In genomic region chr13:50915562-50915961, GRCh38 we compare ENCODE assay signal across 9 cellular contexts. TPM values are rescaled to one million over a fixed set of nuclear protein-coding genes. Genes with fewer than 3 reads are reported as not detected.
DNase-seq lines count a peak whose midpoint lies in the region; TF ChIP-seq lines count a peak whose summit lies in the region.
"Had no signal": no experiment of that assay in that cellular context is flagged by ENCODE, and none has a peak within 500 bp of the region (broad histone marks: within the 10 kb centered on the region; RNA-seq: fewer than 3 reads in every experiment).

No MANE protein-coding gene starts in this region.

- 50 to 72% (median 57%) methylated on average over 5 of the region's 5 CpGs for WGBS in spleen, 5 donors

- H3K36me3 ChIP-seq in Loucy (ENCODE audit: insufficient read depth, low read length), result 0 out of 2 replicates have a peak, but pooled peaks cover under 1% of the 10 kb centered on the region
- H3K36me3 ChIP-seq in spleen, result no peaks in the 10 kb centered on the region

- H3K79me2 ChIP-seq in Loucy (ENCODE audit: insufficient read depth, low read length), result peaks cover 98% of the 10 kb centered on the region

- H3K4me2 ChIP-seq in Loucy (ENCODE audit: low read depth, low read length, poor library complexity, severe bottlenecking), result peak overlapping the region; percentile 89

- peaks cover 70% of the 10 kb centered on the region for H4K20me1 ChIP-seq in Loucy (ENCODE audit: insufficient read depth, low read length, poor library complexity, severe bottlenecking)

- no peaks in the 10 kb centered on the region for H3K9me3 ChIP-seq in Loucy (ENCODE audit: insufficient read depth, low read depth, low read length)
- no peaks in the 10 kb centered on the region for H3K9me3 ChIP-seq in spleen

- peak; percentile 58 for TF ChIP-seq CTCF in Loucy (conservative IDR thresholded peaks at IDR 0.05; ENCODE audit: low read length)
- TF ChIP-seq CTCF in spleen (IDR thresholded peaks at IDR 0.05 in 8 of 11, conservative IDR thresholded peaks at IDR 0.05 in 3 of 11), result peak in 1 of 11 experiments; percentile 17
- TF ChIP-seq CTCF in RWPE1 (conservative IDR thresholded peaks at IDR 0.05; ENCODE audit: low read depth), result no peak

- peaks cover 45% of the 10 kb centered on the region for H3K36me3 Mint-ChIP-seq in activated T-helper 2 cell treated with anti-CD3 and anti-CD28 coated beads, Interferon-gamma antibody, Interleukin-2, Interleukin-4, amounts not matched to agents 10 μg/mL and 5 μg/mL and 100 μg/mL, durations not matched to agents 14 hours and 24 hours and 36 hours (ENCODE audit: low read depth)

- no peak for TF ChIP-seq POLR2A in spleen (IDR thresholded peaks at IDR 0.05)

- no peak overlapping the region for H2AFZ ChIP-seq in Loucy (ENCODE audit: low read length)

- peak; percentile 55 for DNase-seq in activated CD4-positive, alpha-beta T cell treated with anti-CD3 and anti-CD28 coated beads for 48 hours
- no peak for DNase-seq in activated CD4-positive, alpha-beta T cell treated with anti-CD3 and anti-CD28 coated beads for 1 hour
- DNase-seq in activated T-helper 2 cell treated with anti-CD3 and anti-CD28 coated beads, Interferon-gamma antibody, Interleukin-2, Interleukin-4, amounts not matched to agents 10 μg/mL and 5 μg/mL and 100 μg/mL, durations not matched to agents 14 hours and 24 hours and 36 hours (ENCODE audit: low spot score), result no peak
- no peak for DNase-seq in spleen
- no peak for DNase-seq in RWPE1 (ENCODE audit: low spot score)
- no peak for DNase-seq in NCI-H2107 treated with DMSO at 0.1 percent for 48 hours (lab: John Stamatoyannopoulos, UW; ENCODE audit: unreplicated experiment)
- no peak for DNase-seq in GOT3 (lab: John Stamatoyannopoulos, UW)
- DNase-seq: T1000 had no signal

- CTCF ChIA-PET in RWPE1 (lab: Yijun Ruan, JAX), result interaction anchor here (0.5 to 0.7 kb wide), 3 partner anchors 118 to 840 kb away, joined by 3 to 5 read pairs (median 3); no protein-coding TSS in a partner anchor

- no peaks in the 10 kb centered on the region; the same call in 1 of the 2 replicates for H3F3A ChIP-seq in Loucy (ENCODE audit: low read depth)

- intact Hi-C loops in activated T-helper 2 cell treated with anti-CD3 and anti-CD28 coated beads, Interferon-gamma antibody, Interleukin-2, Interleukin-4, amounts not matched to agents 10 μg/mL and 5 μg/mL and 100 μg/mL, durations not matched to agents 14 hours and 24 hours and 36 hours (cut with micrococcal nuclease), result loop anchor here (2.0 to 10.0 kb wide), 4 partner anchors 201 to 1121 kb away; partner anchors contain the start of gene KPNA3
- intact Hi-C loops in spleen (cut with DNase I; ENCODE audit: low total_unique reads), result no loop called here

- no peaks in the 10 kb centered on the region for H3K9me2 ChIP-seq in Loucy (replicated peaks; ENCODE audit: low read depth, low read length)

- H3K4me3 ChIP-seq in Loucy (ENCODE audit: low read length, poor library complexity, severe bottlenecking) (peak overlapping the region; percentile 87), spleen (no peak overlapping the region)

- peak overlapping the region; percentile 56 for H3K27ac Mint-ChIP-seq in activated T-helper 2 cell treated with anti-CD3 and anti-CD28 coated beads, Interferon-gamma antibody, Interleukin-2, Interleukin-4, amounts not matched to agents 10 μg/mL and 5 μg/mL and 100 μg/mL, durations not matched to agents 14 hours and 24 hours and 36 hours

- peaks cover 4% of the 10 kb centered on the region for H3K9me3 Mint-ChIP-seq in activated T-helper 2 cell treated with anti-CD3 and anti-CD28 coated beads, Interferon-gamma antibody, Interleukin-2, Interleukin-4, amounts not matched to agents 10 μg/mL and 5 μg/mL and 100 μg/mL, durations not matched to agents 14 hours and 24 hours and 36 hours

- peak overlapping the region; percentile 51 for H3K4me3 Mint-ChIP-seq in activated T-helper 2 cell treated with anti-CD3 and anti-CD28 coated beads, Interferon-gamma antibody, Interleukin-2, Interleukin-4, amounts not matched to agents 10 μg/mL and 5 μg/mL and 100 μg/mL, durations not matched to agents 14 hours and 24 hours and 36 hours (ENCODE audit: low read depth)

- H3K27me3 ChIP-seq in Loucy (ENCODE audit: insufficient read depth, low read length, poor library complexity, severe bottlenecking), result peaks cover 2% of the 10 kb centered on the region
- H3K27me3 ChIP-seq in spleen (replicated peaks in 1 of 7), result no peaks in the 10 kb centered on the region

- peak overlapping the region; percentile 98 for H3K9ac ChIP-seq in Loucy (ENCODE audit: low read depth, low read length, poor library complexity, severe bottlenecking)

- no peaks in the 10 kb centered on the region for H3K27me3 Mint-ChIP-seq in activated T-helper 2 cell treated with anti-CD3 and anti-CD28 coated beads, Interferon-gamma antibody, Interleukin-2, Interleukin-4, amounts not matched to agents 10 μg/mL and 5 μg/mL and 100 μg/mL, durations not matched to agents 14 hours and 24 hours and 36 hours (ENCODE audit: low read depth)

- POLR2A ChIA-PET in RWPE1 (lab: Yijun Ruan, JAX; ENCODE audit: low non-redundant PET), result no interaction called here

- peaks cover 67% of the 10 kb centered on the region for H3K4me1 ChIP-seq in Loucy (ENCODE audit: insufficient read depth, low read length, poor library complexity, severe bottlenecking)
- H3K4me1 ChIP-seq in spleen, result peaks cover 50 to 100% (median 87%) of the 10 kb centered on the region in 6 donors

- H3K27ac ChIP-seq in spleen (peak overlapping the region in 7 of 8 donors; percentile 37 to 91 (median 84)), RWPE1 (no peak overlapping the region)

- H3K4me1 Mint-ChIP-seq in activated T-helper 2 cell treated with anti-CD3 and anti-CD28 coated beads, Interferon-gamma antibody, Interleukin-2, Interleukin-4, amounts not matched to agents 10 μg/mL and 5 μg/mL and 100 μg/mL, durations not matched to agents 14 hours and 24 hours and 36 hours (ENCODE audit: low read depth), result peaks cover 68% of the 10 kb centered on the region

RNA-seq across cellular contexts. Expression of gene RNASEH2B, which starts 6.0 kb away (rescaled TPM):
- 68.9 and 71.7 TPM in 2 replicates for total RNA-seq in activated T-helper 2 cell treated with anti-CD3 and anti-CD28 coated beads, Interferon-gamma antibody, Interleukin-2, Interleukin-4, amounts not matched to agents 10 μg/mL and 5 μg/mL and 100 μg/mL, durations not matched to agents 14 hours and 24 hours and 36 hours
- 10 to 100 TPM; 57.2 to 84.8 (median 70.3) TPM for total RNA-seq in spleen
- polyA plus RNA-seq in spleen, result 100 to 1,000 TPM in 2 of 3 donors, 10 to 100 TPM in 1; 81.1 to 129 (median 103) TPM
